Comparison of ENCODE assay signal across 8 cellular contexts in the genomic region with DNA sequence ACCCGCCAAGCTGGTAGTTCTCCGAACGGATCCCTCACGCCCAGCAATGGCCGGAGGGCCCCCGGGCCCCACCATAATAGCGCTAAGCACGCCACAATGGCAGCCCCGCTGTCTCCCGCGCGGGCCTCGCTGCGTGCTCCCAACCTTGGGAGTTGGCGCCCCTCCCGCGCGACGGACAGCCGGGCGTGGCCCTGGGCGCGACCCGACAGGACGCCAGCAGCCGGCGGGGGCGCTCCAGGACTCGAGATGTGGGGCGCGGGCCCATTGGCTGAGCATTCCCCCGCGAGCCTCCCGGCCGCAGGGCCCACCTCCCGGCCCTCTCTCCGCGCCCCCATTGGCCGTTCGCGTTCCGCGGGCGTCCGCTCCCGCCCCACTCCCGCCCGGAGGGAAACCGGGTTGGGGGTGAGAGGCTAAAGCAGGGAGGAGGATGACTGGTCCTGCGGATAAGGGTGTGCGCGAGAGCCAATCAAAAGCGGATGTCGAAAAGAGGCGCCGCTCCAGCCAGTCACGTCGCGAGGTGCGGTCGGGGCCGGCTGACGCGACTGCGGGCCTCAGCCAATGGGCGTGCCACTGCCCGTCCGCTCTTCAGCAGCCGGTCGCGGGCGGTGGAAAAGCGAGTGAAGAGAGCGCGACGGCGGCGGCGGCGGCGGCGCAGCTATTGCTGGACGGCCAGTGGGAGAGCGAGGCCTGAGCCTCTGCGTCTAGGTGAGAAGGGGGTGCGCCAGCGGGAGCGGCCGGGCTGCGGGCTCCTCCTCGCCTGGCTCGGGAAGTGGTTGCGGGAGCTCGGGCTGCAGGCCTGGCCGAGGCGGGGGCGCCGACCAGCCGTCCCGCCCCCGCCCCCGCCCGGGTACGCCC. TPM values are rescaled to one million over a fixed set of nuclear protein-coding genes. Genes with fewer than 3 reads are reported as not detected.
DNase-seq lines count a peak whose midpoint lies in the region; ATAC-seq, FAIRE-seq and TF ChIP-seq lines count a peak whose summit lies in the region.

A gene with protein sequence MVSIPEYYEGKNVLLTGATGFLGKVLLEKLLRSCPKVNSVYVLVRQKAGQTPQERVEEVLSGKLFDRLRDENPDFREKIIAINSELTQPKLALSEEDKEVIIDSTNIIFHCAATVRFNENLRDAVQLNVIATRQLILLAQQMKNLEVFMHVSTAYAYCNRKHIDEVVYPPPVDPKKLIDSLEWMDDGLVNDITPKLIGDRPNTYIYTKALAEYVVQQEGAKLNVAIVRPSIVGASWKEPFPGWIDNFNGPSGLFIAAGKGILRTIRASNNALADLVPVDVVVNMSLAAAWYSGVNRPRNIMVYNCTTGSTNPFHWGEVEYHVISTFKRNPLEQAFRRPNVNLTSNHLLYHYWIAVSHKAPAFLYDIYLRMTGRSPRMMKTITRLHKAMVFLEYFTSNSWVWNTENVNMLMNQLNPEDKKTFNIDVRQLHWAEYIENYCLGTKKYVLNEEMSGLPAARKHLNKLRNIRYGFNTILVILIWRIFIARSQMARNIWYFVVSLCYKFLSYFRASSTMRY (plus strand): TSS at position 567 of the 855 bp plus-strand sequence. CDS start 26,098 bp downstream, outside the sequence.

- ATAC-seq in HG02840 (IDR thresholded peaks at IDR 0.05; ENCODE audit: low FRiP score, unreplicated experiment) (peak; percentile 95), upper lobe of left lung (ENCODE audit: low FRiP score in 2 of 2) (peak; percentile 98 to 100)

- H3K36me3 ChIP-seq in adrenal gland (replicated peaks in 1 of 2) = no peaks in the 10 kb centered on the region
- no peaks in the 10 kb centered on the region for H3K36me3 ChIP-seq in upper lobe of left lung

- FAIRE-seq in GM12892 (lab: Jason Lieb, UNC) = peak; percentile 100

- no peak for TF ChIP-seq EP300 in upper lobe of left lung (IDR thresholded peaks at IDR 0.05)

- H3K27ac ChIP-seq in adrenal gland = peak within 1 kb of the TSS; percentile 62 to 90 (median 85)
- H3K27ac ChIP-seq in upper lobe of left lung = peak within 1 kb of the TSS; percentile 86 to 95 (median 90)

- H3K4me3 ChIP-seq in adrenal gland (peak within 1 kb of the TSS; percentile 74 to 99 (median 90)), upper lobe of left lung (peak within 1 kb of the TSS; percentile 81 to 98 (median 86))

- H3K27me3 ChIP-seq in adrenal gland = no peaks in the 10 kb centered on the region
- no peaks in the 10 kb centered on the region for H3K27me3 ChIP-seq in upper lobe of left lung

- peaks cover 15 to 32% of the 10 kb centered on the region in 2 donors for H3K4me1 ChIP-seq in adrenal gland (replicated peaks in 1 of 2)
- peaks cover 17 to 28% (median 24%) of the 10 kb centered on the region in 4 donors for H3K4me1 ChIP-seq in upper lobe of left lung

- intact Hi-C loops in adrenal gland (cut with DNase I) = no loop called here
- intact Hi-C loops in cardiac septum (cut with DNase I) = loop anchor here (2.0 kb wide), 1 partner anchor 206 kb away; the partner anchor contains the start of gene BTBD10
- intact Hi-C loops in posterior cingulate gyrus (cut with DNase I) = loop anchor here (2.0 to 5.0 kb wide), 3 partner anchors 104 to 580 kb away; partner anchors contain the start of gene BTBD10

- DNase-seq in GM12892 (ENCODE audit: insufficient read length) = peak; percentile 91
- peak; percentile 92 for DNase-seq in NCI-H1436 treated with DMSO at 0.1 percent for 48 hours (lab: John Stamatoyannopoulos, UW)
- DNase-seq in T-helper 1 cell = peak; percentile 89 to 99 (median 92)
- peak; percentile 98 to 99 (median 98) for DNase-seq in adrenal gland
- peak; percentile 99 for DNase-seq in cardiac septum (ENCODE audit: low spot score)
- DNase-seq in posterior cingulate gyrus = peak; percentile 96 to 100 (median 98)
- peak; percentile 98 to 99 for DNase-seq in upper lobe of left lung

- TF ChIP-seq POLR2A in GM12892 (IDR thresholded peaks at IDR 0.05; ENCODE audit: low read depth, low read length) (no peak; the same call in 1 of the 2 replicates), adrenal gland (IDR thresholded peaks at IDR 0.05) (peak; percentile 58 to 85), upper lobe of left lung (IDR thresholded peaks at IDR 0.05) (peak in 3 of 4 donors; percentile 77 to 90 (median 78))

- H3K9me3 ChIP-seq in adrenal gland (replicated peaks in 1 of 3) (no peaks in the 10 kb centered on the region), upper lobe of left lung (no peaks in the 10 kb centered on the region)

- TF ChIP-seq CTCF in adrenal gland (IDR thresholded peaks at IDR 0.05) (peak; percentile 27 to 68 (median 54)), upper lobe of left lung (IDR thresholded peaks at IDR 0.05) (peak; percentile 59 to 89 (median 84))

- WGBS in adrenal gland, 4 donors = 0% methylated on average over 60 to 104 of the region's 104 CpGs; no CpG with 5 or more reads in 1 of the 4 donors
- WGBS in upper lobe of left lung, 2 donors = 0 to 3% methylated on average over 19 to 64 of the region's 104 CpGs

RNA-seq across cellular contexts. Expression of the gene that starts here (rescaled TPM):
- 28.4 TPM for polyA plus RNA-seq in GM12892 (2012; ENCODE audit: missing spikeins)
- total RNA-seq in adrenal gland = 10 to 100 TPM; 13.7 to 44.2 (median 38.7) TPM
- polyA plus RNA-seq in adrenal gland = 10 to 100 TPM; 14.3 to 51.0 (median 23.4) TPM
- total RNA-seq in cardiac septum = 40.9 TPM
- 10 to 100 TPM; 45.1 to 74.4 (median 47.9) TPM for total RNA-seq in upper lobe of left lung

Comparison
In these comparisons a context has a peak if more than half of its experiments do, and no peak if none do; other contexts are left out.
1. Peak in every context shown above with its lines: DNase-seq, ATAC-seq, H3K4me3 ChIP-seq and H3K27ac ChIP-seq.
2. intact Hi-C loops: an anchor here in cardiac septum (2.0 kb wide) and posterior cingulate gyrus (2.0 to 5.0 kb wide); none called in adrenal gland.